ENCODE assay signal across 19 cellular contexts in the genomic region with DNA sequence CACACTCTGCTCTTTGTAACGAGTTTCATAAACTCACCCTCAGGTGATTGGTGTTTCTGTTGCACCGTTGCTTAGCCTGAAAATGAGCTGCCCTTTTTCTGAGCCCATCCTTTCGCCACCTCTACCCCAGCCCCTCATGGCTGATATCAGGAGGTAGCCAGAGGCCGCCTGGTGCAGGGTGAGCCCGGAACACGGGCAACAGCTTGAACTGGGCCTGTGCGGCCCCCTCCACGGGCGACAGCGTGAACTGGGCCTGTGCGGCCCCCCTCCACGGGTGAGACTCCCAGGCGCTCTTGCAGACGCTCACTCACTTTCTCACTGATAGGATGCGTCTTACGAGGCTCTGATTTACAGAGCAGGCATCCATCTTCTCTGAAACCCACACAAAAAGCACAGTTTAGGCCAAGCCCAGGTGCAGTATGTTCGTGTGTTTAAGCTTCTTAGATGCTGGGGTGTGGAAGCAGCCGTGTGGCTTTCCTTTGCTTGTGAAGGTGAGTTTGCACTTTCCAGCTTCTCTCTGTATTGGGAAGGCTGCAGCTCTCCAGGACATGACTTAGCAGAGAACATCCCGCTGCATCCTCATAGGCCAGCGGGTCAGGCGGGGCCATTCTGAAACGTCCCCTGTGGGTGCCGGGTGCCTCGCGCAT.
A peak's percentile ranks its signal among the peaks of the same experiment; 100 is the strongest.
DNase-seq lines count a peak whose midpoint lies in the region; ATAC-seq and TF ChIP-seq lines count a peak whose summit lies in the region.
"Had no signal": no experiment of that assay in that cellular context is flagged by ENCODE, and none has a peak within 500 bp of the region (broad histone marks: within the 10 kb centered on the region; RNA-seq: fewer than 3 reads in every experiment).

No MANE protein-coding gene starts in this region.

- peak overlapping the region; percentile 58 for H3K27ac Mint-ChIP-seq in activated CD8-positive, alpha-beta T cell treated with anti-CD3 and anti-CD28 coated beads for 36 hours
- no peak overlapping the region for H3K27ac Mint-ChIP-seq in activated CD8-positive, alpha-beta T cell treated with anti-CD3 and anti-CD28 coated beads, Interleukin-2, amount 10 ng/mL, durations not matched to agents 7 days and 5 days
- H3K27ac Mint-ChIP-seq in progenitor cell of endocrine pancreas: peak overlapping the region; percentile 82

- no peak overlapping the region for H3K4me3 ChIP-seq in OCI-LY1 (ENCODE audit: low read depth, low read length, poor library complexity, severe bottlenecking)
- H3K4me3 ChIP-seq: A549, PC-9, upper lobe of left lung had no signal

- H3K9me2 ChIP-seq in OCI-LY1 (ENCODE audit: low read depth, low read length): no peaks in the 10 kb centered on the region

- no peak overlapping the region for H2AFZ ChIP-seq in OCI-LY1 (ENCODE audit: low read length)
- H2AFZ ChIP-seq: PC-9 had no signal

- no peak overlapping the region for H3K4me2 ChIP-seq in OCI-LY1 (ENCODE audit: low read length)
- H3K4me2 ChIP-seq: A549, KMS-11, PC-9 had no signal

- intact Hi-C loops in activated CD8-positive, alpha-beta T cell treated with anti-CD3 and anti-CD28 coated beads for 36 hours (cut with micrococcal nuclease): no loop called here
- intact Hi-C loops in left cardiac atrium (cut with DNase I): no loop called here

- no peaks in the 10 kb centered on the region for H3K9me3 ChIP-seq in OCI-LY1 (ENCODE audit: low read length)
- H3K9me3 ChIP-seq: A549, upper lobe of left lung had no signal

- H3K9ac ChIP-seq in OCI-LY1 (ENCODE audit: low read length): no peak overlapping the region
- H3K9ac ChIP-seq: KMS-11 had no signal

- ATAC-seq in activated CD8-positive, alpha-beta T cell treated with anti-CD3 and anti-CD28 coated beads for 36 hours: no peak
- ATAC-seq in activated CD8-positive, alpha-beta T cell treated with anti-CD3 and anti-CD28 coated beads, Interleukin-2, amount 10 ng/mL, durations not matched to agents 7 days and 5 days: no peak
- no peak for ATAC-seq in left cardiac atrium
- ATAC-seq: A549, foreskin keratinocyte had no signal

- H3K4me3 Mint-ChIP-seq in activated CD8-positive, alpha-beta T cell treated with anti-CD3 and anti-CD28 coated beads for 36 hours: no peak overlapping the region
- H3K4me3 Mint-ChIP-seq in activated CD8-positive, alpha-beta T cell treated with anti-CD3 and anti-CD28 coated beads, Interleukin-2, amount 10 ng/mL, durations not matched to agents 7 days and 5 days: no peak overlapping the region
- H3K4me3 Mint-ChIP-seq in progenitor cell of endocrine pancreas (ENCODE audit: low read depth): no peak overlapping the region

- H3K27me3 ChIP-seq in OCI-LY1 (ENCODE audit: insufficient read depth, low read length): no peaks in the 10 kb centered on the region
- H3K27me3 ChIP-seq: foreskin keratinocyte, upper lobe of left lung had no signal

- H4K20me1 ChIP-seq in OCI-LY1 (ENCODE audit: insufficient read depth, low read length): no peaks in the 10 kb centered on the region

- peaks cover 14% of the 10 kb centered on the region for H3K36me3 Mint-ChIP-seq in activated CD8-positive, alpha-beta T cell treated with anti-CD3 and anti-CD28 coated beads for 36 hours (ENCODE audit: low read depth)
- peaks cover 3% of the 10 kb centered on the region for H3K36me3 Mint-ChIP-seq in activated CD8-positive, alpha-beta T cell treated with anti-CD3 and anti-CD28 coated beads, Interleukin-2, amount 10 ng/mL, durations not matched to agents 7 days and 5 days (ENCODE audit: low read depth)
- H3K36me3 Mint-ChIP-seq in progenitor cell of endocrine pancreas (ENCODE audit: insufficient read depth): no peaks in the 10 kb centered on the region

- H3K27ac ChIP-seq in OCI-LY1 (ENCODE audit: low read depth, low read length, poor library complexity, severe bottlenecking): peak overlapping the region; percentile 92
- H3K27ac ChIP-seq: A549, foreskin keratinocyte, HL-60, KMS-11, PC-9, upper lobe of left lung had no signal

- POLR2A ChIA-PET in activated CD8-positive, alpha-beta T cell treated with anti-CD3 and anti-CD28 coated beads for 36 hours (lab: Charles Lee): interaction anchor here (0.9 kb wide), 1 partner anchor 37 kb away, joined by 3 read pairs; no protein-coding TSS in a partner anchor
- POLR2A ChIA-PET in activated CD8-positive, alpha-beta T cell treated with anti-CD3 and anti-CD28 coated beads, Interleukin-2, amount 10 ng/mL, durations not matched to agents 7 days and 5 days (lab: Charles Lee): no interaction called here

- DNase-seq in activated CD8-positive, alpha-beta T cell treated with anti-CD3 and anti-CD28 coated beads for 36 hours: no peak
- DNase-seq in activated CD8-positive, alpha-beta T cell treated with anti-CD3 and anti-CD28 coated beads, Interleukin-2, amount 10 ng/mL, durations not matched to agents 7 days and 5 days: no peak
- DNase-seq in left cardiac atrium (peak; percentile 12), progenitor cell of endocrine pancreas (ENCODE audit: low spot score, unreplicated experiment) (no peak), amniotic stem cell (lab: John Stamatoyannopoulos, UW) (no peak), ecto neural progenitor cell (ENCODE audit: low spot score) (no peak), NOMO-1 treated with DMSO at 0.1 percent for 48 hours (lab: John Stamatoyannopoulos, UW; ENCODE audit: unreplicated experiment) (no peak)
- DNase-seq: activated CD8-positive, alpha-beta memory T cell treated with anti-CD3 and anti-CD28 coated beads for 24 hours; cortex of kidney; foreskin keratinocyte; GOT3; NCI-H1092; PC-9; stimulated activated naive CD4-positive, alpha-beta T cell had no signal

- H3K9me3 Mint-ChIP-seq in activated CD8-positive, alpha-beta T cell treated with anti-CD3 and anti-CD28 coated beads for 36 hours: no peaks in the 10 kb centered on the region
- no peaks in the 10 kb centered on the region for H3K9me3 Mint-ChIP-seq in activated CD8-positive, alpha-beta T cell treated with anti-CD3 and anti-CD28 coated beads, Interleukin-2, amount 10 ng/mL, durations not matched to agents 7 days and 5 days (ENCODE audit: insufficient read depth)
- H3K9me3 Mint-ChIP-seq in progenitor cell of endocrine pancreas (ENCODE audit: low read depth): no peaks in the 10 kb centered on the region

- peaks cover 31% of the 10 kb centered on the region for H3K4me1 ChIP-seq in OCI-LY1 (ENCODE audit: insufficient read depth, low read length, severe bottlenecking)
- H3K4me1 ChIP-seq: A549, foreskin keratinocyte, upper lobe of left lung had no signal

- H3K4me1 Mint-ChIP-seq in activated CD8-positive, alpha-beta T cell treated with anti-CD3 and anti-CD28 coated beads for 36 hours (ENCODE audit: low read depth): peaks cover 18% of the 10 kb centered on the region
- peaks cover 7% of the 10 kb centered on the region for H3K4me1 Mint-ChIP-seq in activated CD8-positive, alpha-beta T cell treated with anti-CD3 and anti-CD28 coated beads, Interleukin-2, amount 10 ng/mL, durations not matched to agents 7 days and 5 days (ENCODE audit: low read depth)
- no peaks in the 10 kb centered on the region for H3K4me1 Mint-ChIP-seq in progenitor cell of endocrine pancreas (ENCODE audit: low read depth)

- H3K27me3 Mint-ChIP-seq in activated CD8-positive, alpha-beta T cell treated with anti-CD3 and anti-CD28 coated beads for 36 hours: no peaks in the 10 kb centered on the region
- H3K27me3 Mint-ChIP-seq in activated CD8-positive, alpha-beta T cell treated with anti-CD3 and anti-CD28 coated beads, Interleukin-2, amount 10 ng/mL, durations not matched to agents 7 days and 5 days (ENCODE audit: low read depth): no peaks in the 10 kb centered on the region
- H3K27me3 Mint-ChIP-seq in progenitor cell of endocrine pancreas: no peaks in the 10 kb centered on the region

- CTCF ChIA-PET in activated CD8-positive, alpha-beta T cell treated with anti-CD3 and anti-CD28 coated beads for 36 hours (lab: Charles Lee): interaction anchor here (1.1 to 1.5 kb wide), 2 partner anchors 48 to 99 kb away, joined by 3 to 4 read pairs; no protein-coding TSS in a partner anchor
- CTCF ChIA-PET in activated CD8-positive, alpha-beta T cell treated with anti-CD3 and anti-CD28 coated beads, Interleukin-2, amount 10 ng/mL, durations not matched to agents 7 days and 5 days (lab: Charles Lee): no interaction called here

- no peak for TF ChIP-seq CTCF in activated CD8-positive, alpha-beta T cell treated with anti-CD3 and anti-CD28 coated beads for 36 hours (IDR thresholded peaks at IDR 0.05)
- no peak for TF ChIP-seq CTCF in OCI-LY1 (IDR thresholded peaks at IDR 0.05; ENCODE audit: low read length)
- no peak for TF ChIP-seq CTCF in progenitor cell of endocrine pancreas (IDR thresholded peaks at IDR 0.05; ENCODE audit: unreplicated experiment)

- no peaks in the 10 kb centered on the region for H3K79me2 ChIP-seq in OCI-LY1 (ENCODE audit: insufficient read depth, low read length)

- peaks cover 37% of the 10 kb centered on the region; the same call in 1 of the 2 replicates for H3K36me3 ChIP-seq in OCI-LY1 (ENCODE audit: insufficient read depth, low read length)

- 0 out of 2 replicates have a peak, but pooled peaks cover 4% of the 10 kb centered on the region for H3F3A ChIP-seq in OCI-LY1 (ENCODE audit: insufficient read depth, low read length)
